Comparison of ENCODE assay signal across 25 cellular contexts in the genomic region with DNA sequence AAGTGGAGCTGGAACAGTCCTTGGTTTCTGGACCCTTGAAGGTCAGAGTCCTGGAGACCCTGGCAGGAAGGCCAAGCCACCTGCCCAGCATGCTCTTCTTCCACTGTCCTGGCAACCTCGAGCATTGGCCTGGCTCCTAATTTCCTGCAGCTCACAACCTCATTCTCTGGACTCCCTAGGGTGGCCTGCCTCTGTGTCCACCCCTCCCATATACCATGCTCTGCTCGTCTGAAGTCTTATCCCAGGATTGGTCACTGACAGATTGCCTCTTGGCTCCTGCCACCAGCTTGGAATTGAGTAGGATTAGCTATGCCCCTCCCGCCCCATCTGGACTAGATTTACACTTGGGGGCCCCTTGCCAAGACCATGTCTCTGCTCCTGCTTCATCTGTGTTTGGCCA. TPM values are rescaled to one million over a fixed set of nuclear protein-coding genes. Genes with fewer than 3 reads are reported as not detected.
DNase-seq lines count a peak whose midpoint lies in the region; ATAC-seq, FAIRE-seq and TF ChIP-seq lines count a peak whose summit lies in the region.
"Had no signal": no experiment of that assay in that cellular context is flagged by ENCODE, and none has a peak within 500 bp of the region (broad histone marks: within the 10 kb centered on the region; RNA-seq: fewer than 3 reads in every experiment).

No MANE protein-coding gene starts in this region.

- ATAC-seq in SK-N-SH treated with all-trans-retinoic acid at 6 μM for 48 hours (no peak), psoas muscle (peak in 1 of 4 donors; percentile 27), HG02623 (IDR thresholded peaks at IDR 0.05; ENCODE audit: unreplicated experiment) (no peak), GM19328 (IDR thresholded peaks at IDR 0.05; ENCODE audit: unreplicated experiment) (no peak)
- ATAC-seq: stimulated activated naive CD8-positive, alpha-beta T cell treated with anti-CD3 and anti-CD28 coated beads, Interleukin-15, Interleukin-2, amounts not matched to agents 100 U/mL and 50 U/mL, for 24 hours had no signal

- H3K4me2 ChIP-seq in SK-N-SH = no peak overlapping the region

- no peak for TF ChIP-seq RAD21 in SK-N-SH (IDR thresholded peaks at IDR 0.05; ENCODE audit: low read length)

- H3K4me3 ChIP-seq in SK-N-SH (ENCODE audit: low read depth in 2 of 2, low read length in 1 of 2) = no peak overlapping the region
- H3K4me3 ChIP-seq in bronchial epithelial cell (ENCODE audit: low read depth, low read length) = no peak overlapping the region
- H3K4me3 ChIP-seq in psoas muscle = no peak overlapping the region
- H3K4me3 ChIP-seq in brain microvascular endothelial cell (ENCODE audit: low read depth, low read length) = no peak overlapping the region
- H3K4me3 ChIP-seq: SJSA1, testis had no signal

- no peaks in the 10 kb centered on the region for H3K9me2 ChIP-seq in SK-N-SH

- H3K9ac ChIP-seq in SK-N-SH = no peak overlapping the region

- in situ Hi-C loops in brain microvascular endothelial cell (cut with HindIII; ENCODE audit: low pct_ligation_motif_present, low sequenced_read_pairs) = no loop called here

- CTCF ChIA-PET in SK-N-SH (lab: Yijun Ruan, JAX) = no interaction called here

- no peaks in the 10 kb centered on the region for H3F3A ChIP-seq in SK-N-SH (replicated peaks; ENCODE audit: insufficient read depth)

- H4K20me1 ChIP-seq in SK-N-SH (ENCODE audit: insufficient read depth) = no peaks in the 10 kb centered on the region

- no peak overlapping the region for H3K27ac ChIP-seq in SK-N-SH (ENCODE audit: low read depth in 2 of 2, low read length in 1 of 2)
- no peak overlapping the region for H3K27ac ChIP-seq in psoas muscle
- H3K27ac ChIP-seq in brain microvascular endothelial cell = no peak overlapping the region
- H3K27ac ChIP-seq: SJSA1, testis had no signal

- POLR2A ChIA-PET in SK-N-SH (lab: Yijun Ruan, JAX) = no interaction called here

- peaks cover 4% of the 10 kb centered on the region; the same call in 1 of the 2 replicates for H3K27me3 ChIP-seq in SK-N-SH (ENCODE audit: insufficient read depth)
- H3K27me3 ChIP-seq in bronchial epithelial cell (ENCODE audit: control insufficient read depth, insufficient read depth, low read length) = peaks cover 1% of the 10 kb centered on the region
- peaks cover 0 to 6% (median 0%) of the 10 kb centered on the region in 3 donors for H3K27me3 ChIP-seq in psoas muscle (ENCODE audit: insufficient read depth in 3 of 3, low read length in 2 of 3)
- H3K27me3 ChIP-seq in brain microvascular endothelial cell (replicated peaks) = peaks cover 3% of the 10 kb centered on the region
- H3K27me3 ChIP-seq: SJSA1, testis had no signal

- H3K36me3 ChIP-seq in SK-N-SH (replicated peaks in 1 of 2; ENCODE audit: control insufficient read depth in 1 of 2, insufficient read depth in 2 of 2, low read length in 1 of 2) = no peaks in the 10 kb centered on the region
- H3K36me3 ChIP-seq in bronchial epithelial cell (ENCODE audit: control insufficient read depth, insufficient read depth, low read length) = no peaks in the 10 kb centered on the region
- no peaks in the 10 kb centered on the region for H3K36me3 ChIP-seq in psoas muscle (ENCODE audit: insufficient read depth in 1 of 2, low read depth in 1 of 2)
- H3K36me3 ChIP-seq in brain microvascular endothelial cell (replicated peaks) = no peaks in the 10 kb centered on the region
- H3K36me3 ChIP-seq: SJSA1 had no signal

- H3K4me1 ChIP-seq in SK-N-SH (ENCODE audit: control insufficient read depth in 1 of 2, insufficient read depth in 2 of 2, low read depth in 1 of 2, low read length in 1 of 2) = peaks cover 0 to 9% of the 10 kb centered on the region in 2 experiments; a peak in 1 of 4 replicates
- H3K4me1 ChIP-seq in psoas muscle = no peaks in the 10 kb centered on the region
- H3K4me1 ChIP-seq: SJSA1, testis had no signal

- intact Hi-C loops in psoas muscle (cut with DNase I) = no loop called here

- H3K9me3 ChIP-seq in SK-N-SH (no peaks in the 10 kb centered on the region), psoas muscle (no peaks in the 10 kb centered on the region)
- H3K9me3 ChIP-seq: SJSA1, testis had no signal

- no peak for TF ChIP-seq CTCF in SK-N-SH (IDR thresholded peaks at IDR 0.05)
- no peak for TF ChIP-seq CTCF in bronchial epithelial cell (IDR thresholded peaks at IDR 0.05; ENCODE audit: insufficient read depth, low read length, severe bottlenecking)
- no peak for TF ChIP-seq CTCF in psoas muscle (IDR thresholded peaks at IDR 0.05)
- no peak for TF ChIP-seq CTCF in brain microvascular endothelial cell (IDR thresholded peaks at IDR 0.05; ENCODE audit: low read depth, low read length, missing control alignments)

- DNase-seq in SK-N-SH (peak; percentile 37), NCI-H446 (lab: John Stamatoyannopoulos, UW) (peak; percentile 91 to 98), bronchial epithelial cell (ENCODE audit: low read depth) (no peak), psoas muscle (peak; percentile 26 to 58), brain microvascular endothelial cell (no peak)
- DNase-seq: activated CD4-positive, alpha-beta T cell treated with anti-CD3 and anti-CD28 coated beads, Interleukin-2, amount 50 U/mL, for 4 hours; activated naive CD4-positive, alpha-beta T cell treated with Interleukin-2 at 50 U/mL for 16 hours; hypothalamus; NCI-H187 treated with DMSO at 0.1 percent for 48 hours; NCI-H774; nephron progenitor cell; retina; stimulated activated CD4-positive, alpha-beta T cell treated with anti-CD3 and anti-CD28 coated beads, Interleukin-1b, Interleukin-23, amount 100 ng/mL, for 48 hours; stimulated activated naive CD8-positive, alpha-beta T cell treated with anti-CD3 and anti-CD28 coated beads, Interleukin-15, Interleukin-2, amounts not matched to agents 100 U/mL and 50 U/mL, for 24 hours; testis had no signal

- TF ChIP-seq EP300 in SK-N-SH (IDR thresholded peaks at IDR 0.05; ENCODE audit: borderline replicate concordance in 1 of 2, low read depth in 1 of 2, low read length in 1 of 2) = no peak

- no peak overlapping the region for H2AFZ ChIP-seq in SK-N-SH (ENCODE audit: low read depth)

- no peaks in the 10 kb centered on the region for H3K79me2 ChIP-seq in SK-N-SH (ENCODE audit: insufficient read depth)

- peak; percentile 28 for FAIRE-seq in bronchial epithelial cell (lab: Jason Lieb, UNC)
- FAIRE-seq: A204.1, endothelial cell of umbilical vein, H1 had no signal

- 4% methylated on average over 3 of the region's 3 CpGs for WGBS in SK-N-SH (ENCODE audit: low lambda C conversion rate)
- 11 to 14% (median 13%) methylated on average over 3 of the region's 3 CpGs for WGBS in psoas muscle, 3 donors

TF ChIP-seq in SK-N-SH, 30 proteins besides CTCF, POLR2A, EP300 and RAD21 (continues in another document):
- no peak for TF ChIP-seq TAF1 (IDR thresholded peaks at IDR 0.05; ENCODE audit: borderline replicate concordance, low read depth, low read length)

TF ChIP-seq in SK-N-SH treated with all-trans-retinoic acid at 6 μM for 48 hours, 23 proteins besides CTCF, POLR2A, EP300 and RAD21:
- no peak for TF ChIP-seq SNAI2 (CRISPR knock-in tag; IDR thresholded peaks at IDR 0.05)

RNA-seq across cellular contexts. Expression of a gene that starts 17.2 kb away (rescaled TPM):
- 10.4 and 12.8 TPM in 2 replicates for polyA plus RNA-seq in SK-N-SH (2012; rRNA removed)
- 14.4 and 14.8 TPM in 2 replicates for polyA plus RNA-seq in SK-N-SH (2012; cell fraction: cytosol; rRNA removed)
- polyA plus RNA-seq in SK-N-SH (2012; cell fraction: nucleus; rRNA removed) = 13.8 and 19.2 TPM in 2 replicates
- total RNA-seq in bronchial epithelial cell = 4.5 and 5.5 TPM in 2 replicates
- 1 to 10 TPM; 6.8 to 9.7 (median 7.6) TPM for total RNA-seq in psoas muscle
- 1 to 10 TPM; 2.5 to 6.4 (median 3.7) TPM for polyA plus RNA-seq in psoas muscle
- total RNA-seq: HT-29; T-helper 1 cell treated with Interleukin-12 subunit alpha and Interleukin-12 subunit beta and Interleukin-4 antibody, amounts not matched to agents 30 ng/mL and 1 ng/mL, for 36 hours had no signal
- polyA plus RNA-seq: IgD-negative memory B cell had no signal

Comparison
In these comparisons a context has a peak if more than half of its experiments do, and no peak if none do; other contexts are left out.
1. DNase-seq: peak in SK-N-SH (single experiment), NCI-H446 (2 of 2) and psoas muscle (2 of 2); none in bronchial epithelial cell (single experiment) and brain microvascular endothelial cell (single experiment).